In genomic region chr1:65993047-65993363, GRCh38 we compare ENCODE assay signal across 3 cellular contexts.
TF ChIP-seq lines count a peak whose summit lies in the region.

No MANE protein-coding gene starts in this region.

TF ChIP-seq in GM23338, 12 proteins besides CTCF, POLR2A, EP300 and RAD21:
- TF ChIP-seq STAT1 (IDR thresholded peaks at IDR 0.05; ENCODE audit: unreplicated experiment) (no peak), ZNF114 (CRISPR knock-in tag; IDR thresholded peaks at IDR 0.05) (no peak), ZNF462 (CRISPR knock-in tag; IDR thresholded peaks at IDR 0.05) (no peak), NANOG (IDR thresholded peaks at IDR 0.05; ENCODE audit: borderline replicate concordance) (no peak)

TF ChIP-seq in SK-N-SH treated with all-trans-retinoic acid at 6 μM for 48 hours, 23 proteins besides CTCF, POLR2A, EP300 and RAD21:
- TF ChIP-seq SNAI2 (CRISPR knock-in tag; IDR thresholded peaks at IDR 0.05) = no peak
- TF ChIP-seq TOX (CRISPR knock-in tag; IDR thresholded peaks at IDR 0.05; ENCODE audit: borderline replicate concordance) = no peak
- no peak for TF ChIP-seq OSR1 (CRISPR knock-in tag; IDR thresholded peaks at IDR 0.05)
- TF ChIP-seq GLIS3 (CRISPR knock-in tag; IDR thresholded peaks at IDR 0.05) = no peak

TF ChIP-seq in H1, 55 proteins besides CTCF, POLR2A, EP300 and RAD21:
- TF ChIP-seq POLR2AphosphoS5 (IDR thresholded peaks at IDR 0.05; ENCODE audit: low read depth, low read length) = no peak
- TF ChIP-seq SUZ12 (IDR thresholded peaks at IDR 0.05; ENCODE audit: low read length) = no peak
- no peak for TF ChIP-seq SIX5 (IDR thresholded peaks at IDR 0.05; ENCODE audit: low read depth, low read length)
- no peak for TF ChIP-seq CHD1 (IDR thresholded peaks at IDR 0.05; ENCODE audit: low read depth, low read length)
- TF ChIP-seq ZNF274 (IDR thresholded peaks at IDR 0.05; ENCODE audit: borderline replicate concordance, extremely low read depth, low read length) = no peak
- TF ChIP-seq HDAC6 (IDR thresholded peaks at IDR 0.05; ENCODE audit: low read depth, low read length) = no peak
- TF ChIP-seq RXRA (IDR thresholded peaks at IDR 0.05; ENCODE audit: insufficient read depth, low read depth, low read length) = no peak
- TF ChIP-seq SIRT6 (IDR thresholded peaks at IDR 0.05; ENCODE audit: low read length) = no peak
- TF ChIP-seq RFX5 (IDR thresholded peaks at IDR 0.05; ENCODE audit: borderline replicate concordance, low read depth, low read length) = no peak
- no peak for TF ChIP-seq NANOG (IDR thresholded peaks at IDR 0.05; ENCODE audit: insufficient read depth, low read depth, low read length, poor library complexity, severe bottlenecking)
- TF ChIP-seq POU5F1 (IDR thresholded peaks at IDR 0.05; ENCODE audit: low read depth, low read length) = no peak
- no peak for TF ChIP-seq CHD7 (IDR thresholded peaks at IDR 0.05; ENCODE audit: insufficient replicate concordance, low read length)
- no peak for TF ChIP-seq SP1 (IDR thresholded peaks at IDR 0.05; ENCODE audit: low read depth, low read length)
- no peak for TF ChIP-seq CBX8 (IDR thresholded peaks at IDR 0.05; ENCODE audit: borderline replicate concordance, low read depth, low read length)
- no peak for TF ChIP-seq SRF (IDR thresholded peaks at IDR 0.05; ENCODE audit: low read depth, low read length)
- no peak for TF ChIP-seq HDAC2 (IDR thresholded peaks at IDR 0.05; ENCODE audit: borderline replicate concordance in 1 of 2, low read depth in 2 of 2, low read length in 2 of 2)
- no peak for TF ChIP-seq EZH2 (IDR thresholded peaks at IDR 0.05; ENCODE audit: low read depth, low read length, severe bottlenecking)
- TF ChIP-seq SIN3A (conservative IDR thresholded peaks at IDR 0.05 in 1 of 2, IDR thresholded peaks at IDR 0.05 in 1 of 2; ENCODE audit: low read depth in 1 of 2, low read length in 2 of 2) = no peak
TF ChIP-seq in H1: peak in this region for 0.
